In the genomic region with DNA sequence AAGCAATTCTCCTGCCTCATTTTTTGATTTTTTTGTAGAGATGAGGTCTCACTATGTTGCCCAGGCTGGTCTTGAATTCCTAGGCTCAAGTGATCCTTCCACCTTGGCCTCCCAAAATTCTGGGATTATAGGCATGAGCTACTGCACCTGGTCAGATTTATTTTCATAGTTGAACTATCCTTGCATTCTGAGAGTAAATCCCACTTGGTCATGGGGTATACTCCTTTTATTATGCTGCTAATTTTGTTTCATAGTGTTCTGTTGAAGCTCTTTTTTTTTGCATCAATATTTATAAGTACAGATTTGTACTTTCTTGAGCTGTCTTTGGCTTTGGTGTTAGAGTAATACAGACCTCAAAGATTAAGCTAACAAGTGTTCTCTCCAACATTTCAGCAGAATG, we compare ENCODE assay signal across 33 cellular contexts.
"Had no signal": no experiment of that assay in that cellular context is flagged by ENCODE, and none has a peak within 500 bp of the region (broad histone marks: within the 10 kb centered on the region; RNA-seq: fewer than 3 reads in every experiment).

No MANE protein-coding gene starts in this region.

- H3K9me3 ChIP-seq: adrenal gland, body of pancreas had no signal

- FAIRE-seq: astrocyte, bronchial epithelial cell had no signal

- H3K4me3 ChIP-seq: adrenal gland, ascending aorta, body of pancreas, breast epithelium, cardiac muscle cell had no signal

- ATAC-seq: activated naive CD4-positive, alpha-beta T cell treated with anti-CD3 and anti-CD28 coated beads, Interleukin-2, amount 50 U/mL, for 72 hours; activated naive CD8-positive, alpha-beta T cell treated with anti-CD3 and anti-CD28 coated beads, Interleukin-2, amount 50 U/mL, for 24 hours; activated T-cell treated with anti-CD3 and anti-CD28 coated beads, Interleukin-2, amount 50 U/mL, for 4 hours; activated T-cell treated with anti-CD3 and anti-CD28 coated beads, Interleukin-2, amount 50 U/mL, for 72 hours; activated T-helper 17 cell treated with anti-CD3 and anti-CD28 coated beads, Interleukin-2, amount 50 U/mL, for 72 hours; body of pancreas had no signal

- H3K27me3 ChIP-seq: ascending aorta, body of pancreas, breast epithelium, cardiac muscle cell had no signal

- H3K36me3 ChIP-seq: adrenal gland, ascending aorta, brain microvascular endothelial cell, breast epithelium, cardiac muscle cell had no signal

- DNase-seq: activated effector memory CD4-positive, alpha-beta T cell treated with anti-CD3 and anti-CD28 coated beads, Interleukin-2, amount 50 U/mL, for 16 hours; activated effector memory CD4-positive, alpha-beta T cell treated with Interleukin-2 at 50 U/mL for 16 hours; activated gamma-delta T cell; activated gamma-delta T cell treated with Interleukin-2 at 50 U/mL for 16 hours; activated naive CD4-positive, alpha-beta T cell; activated naive CD4-positive, alpha-beta T cell treated with anti-CD3 and anti-CD28 coated beads for 36 hours; activated naive CD4-positive, alpha-beta T cell treated with anti-CD3 and anti-CD28 coated beads, Interleukin-2, amount 10 ng/mL, durations not matched to agents 7 days and 5 days; activated naive CD4-positive, alpha-beta T cell treated with anti-CD3 and anti-CD28 coated beads, Interleukin-2, amount 50 U/mL, for 16 hours; activated naive CD4-positive, alpha-beta T cell treated with Interleukin-2 at 50 U/mL for 16 hours; activated naive CD8-positive, alpha-beta T cell treated with anti-CD3 and anti-CD28 coated beads for 36 hours; activated naive CD8-positive, alpha-beta T cell treated with anti-CD3 and anti-CD28 coated beads, Interleukin-2, amount 10 ng/mL, durations not matched to agents 7 days and 5 days; activated naive CD8-positive, alpha-beta T cell treated with anti-CD3 and anti-CD28 coated beads, Interleukin-2, amount 50 U/mL, for 24 hours; activated T-cell treated with anti-CD3 and anti-CD28 coated beads, Interleukin-2, amount 50 U/mL, for 24 hours; activated T-cell treated with anti-CD3 and anti-CD28 coated beads, Interleukin-2, amount 50 U/mL, for 4 hours; activated T-cell treated with anti-CD3 and anti-CD28 coated beads, Interleukin-2, amount 50 U/mL, for 48 hours; activated T-cell treated with anti-CD3 and anti-CD28 coated beads, Interleukin-2, amount 50 U/mL, for 72 hours; adrenal gland; amniotic stem cell; amygdala; anterior cingulate cortex; aorta; body of pancreas; brain microvascular endothelial cell; caudate nucleus; central memory CD4-positive, alpha-beta T cell; cerebellar nuclear complex had no signal

- H3K4me1 ChIP-seq: adrenal gland, ascending aorta, body of pancreas, breast epithelium had no signal

- H3K27ac ChIP-seq: adrenal gland, ascending aorta, body of pancreas, brain microvascular endothelial cell, breast epithelium, cardiac muscle cell had no signal
